1 cellular context compared by ENCODE assay signal in genomic region chr2:226835420-226835795, GRCh38.
A peak's percentile ranks its signal among the peaks of the same experiment; 100 is the strongest.
TF ChIP-seq lines count a peak whose summit lies in the region.

No MANE protein-coding gene starts in this region.

TF ChIP-seq in GM12878, 131 proteins besides CTCF, POLR2A, EP300 and RAD21 (continued from another document):
- TF ChIP-seq REST (IDR thresholded peaks at IDR 0.05; ENCODE audit: low read depth, low read length) (no peak), PAX5 (IDR thresholded peaks at IDR 0.05; ENCODE audit: borderline replicate concordance, low read depth, low read length) (no peak), BACH1 (IDR thresholded peaks at IDR 0.05; ENCODE audit: borderline replicate concordance) (no peak; the same call in 1 of the 2 replicates), EGR1 (IDR thresholded peaks at IDR 0.05; ENCODE audit: borderline replicate concordance in 1 of 2, low read depth in 2 of 2, low read length in 2 of 2) (no peak), EZH2 (IDR thresholded peaks at IDR 0.05; ENCODE audit: borderline replicate concordance, control insufficient read depth, low read depth, low read length) (no peak), ZSCAN29 (IDR thresholded peaks at IDR 0.05) (no peak), ZNF274 (IDR thresholded peaks at IDR 0.05; ENCODE audit: insufficient read depth, insufficient read length) (no peak), IKZF1 (conservative IDR thresholded peaks at IDR 0.05) (no peak), ZZZ3 (IDR thresholded peaks at IDR 0.05; ENCODE audit: control insufficient read depth, insufficient read length, low read depth) (no peak), ZBTB4 (CRISPR knock-in tag; IDR thresholded peaks at IDR 0.05) (no peak), BCLAF1 (IDR thresholded peaks at IDR 0.05) (no peak; the same call in 1 of the 2 replicates), POU2F2 (IDR thresholded peaks at IDR 0.05; ENCODE audit: borderline replicate concordance, low read depth, low read length) (no peak), LARP7 (IDR thresholded peaks at IDR 0.05) (peak; percentile 17), SUZ12 (IDR thresholded peaks at IDR 0.05; ENCODE audit: unreplicated experiment) (no peak), SMAD1 (IDR thresholded peaks at IDR 0.05; ENCODE audit: low read depth, partially characterized antibody) (no peak), ETV6 (conservative IDR thresholded peaks at IDR 0.05 in 1 of 2, IDR thresholded peaks at IDR 0.05 in 1 of 2; ENCODE audit: borderline replicate concordance in 1 of 2, low read depth in 1 of 2) (no peak), MEF2B (IDR thresholded peaks at IDR 0.05; ENCODE audit: partially characterized antibody, poor library complexity, severe bottlenecking) (no peak), SREBF1 (IDR thresholded peaks at IDR 0.05; ENCODE audit: low read length) (no peak), NR2C1 (IDR thresholded peaks at IDR 0.05) (no peak), SMC3 (IDR thresholded peaks at IDR 0.05; ENCODE audit: borderline replicate concordance, low read length) (peak; percentile 18; the same call in 1 of the 2 replicates), SMAD5 (IDR thresholded peaks at IDR 0.05; ENCODE audit: low read depth) (no peak), IRF4 (IDR thresholded peaks at IDR 0.05; ENCODE audit: low read depth, low read length) (no peak), IKZF2 (IDR thresholded peaks at IDR 0.05) (no peak), YBX1 (IDR thresholded peaks at IDR 0.05) (no peak), HDGF (IDR thresholded peaks at IDR 0.05) (0 out of 2 replicates have a peak, but pooled peaks have one; percentile 5), SREBF2 (IDR thresholded peaks at IDR 0.05; ENCODE audit: low read length) (no peak), CHD2 (IDR thresholded peaks at IDR 0.05; ENCODE audit: borderline replicate concordance, low read depth, low read length) (no peak), CHD1 (IDR thresholded peaks at IDR 0.05; ENCODE audit: low read depth, low read length) (0 out of 2 replicates have a peak, but pooled peaks have one; percentile 76), RAD51 (IDR thresholded peaks at IDR 0.05) (no peak), KLF5 (IDR thresholded peaks at IDR 0.05; ENCODE audit: partially characterized antibody) (peak; percentile 27), STAT1 (conservative IDR thresholded peaks at IDR 0.05) (no peak), BMI1 (IDR thresholded peaks at IDR 0.05; ENCODE audit: borderline replicate concordance) (no peak), JUNB (IDR thresholded peaks at IDR 0.05) (no peak), NBN (IDR thresholded peaks at IDR 0.05) (no peak)
- TF ChIP-seq, protein P1, sequence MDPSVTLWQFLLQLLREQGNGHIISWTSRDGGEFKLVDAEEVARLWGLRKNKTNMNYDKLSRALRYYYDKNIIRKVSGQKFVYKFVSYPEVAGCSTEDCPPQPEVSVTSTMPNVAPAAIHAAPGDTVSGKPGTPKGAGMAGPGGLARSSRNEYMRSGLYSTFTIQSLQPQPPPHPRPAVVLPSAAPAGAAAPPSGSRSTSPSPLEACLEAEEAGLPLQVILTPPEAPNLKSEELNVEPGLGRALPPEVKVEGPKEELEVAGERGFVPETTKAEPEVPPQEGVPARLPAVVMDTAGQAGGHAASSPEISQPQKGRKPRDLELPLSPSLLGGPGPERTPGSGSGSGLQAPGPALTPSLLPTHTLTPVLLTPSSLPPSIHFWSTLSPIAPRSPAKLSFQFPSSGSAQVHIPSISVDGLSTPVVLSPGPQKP (IDR thresholded peaks at IDR 0.05; ENCODE audit: low read depth, low read length): peak; percentile 41; the same call in 1 of the 2 replicates
- TF ChIP-seq, protein P2, sequence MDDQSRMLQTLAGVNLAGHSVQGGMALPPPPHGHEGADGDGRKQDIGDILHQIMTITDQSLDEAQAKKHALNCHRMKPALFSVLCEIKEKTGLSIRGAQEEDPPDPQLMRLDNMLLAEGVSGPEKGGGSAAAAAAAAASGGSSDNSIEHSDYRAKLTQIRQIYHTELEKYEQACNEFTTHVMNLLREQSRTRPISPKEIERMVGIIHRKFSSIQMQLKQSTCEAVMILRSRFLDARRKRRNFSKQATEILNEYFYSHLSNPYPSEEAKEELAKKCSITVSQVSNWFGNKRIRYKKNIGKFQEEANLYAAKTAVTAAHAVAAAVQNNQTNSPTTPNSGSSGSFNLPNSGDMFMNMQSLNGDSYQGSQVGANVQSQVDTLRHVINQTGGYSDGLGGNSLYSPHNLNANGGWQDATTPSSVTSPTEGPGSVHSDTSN (IDR thresholded peaks at IDR 0.05; ENCODE audit: insufficient replicate concordance, low read depth, low read length): no peak
- TF ChIP-seq, protein P3, sequence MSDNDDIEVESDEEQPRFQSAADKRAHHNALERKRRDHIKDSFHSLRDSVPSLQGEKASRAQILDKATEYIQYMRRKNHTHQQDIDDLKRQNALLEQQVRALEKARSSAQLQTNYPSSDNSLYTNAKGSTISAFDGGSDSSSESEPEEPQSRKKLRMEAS (IDR thresholded peaks at IDR 0.05; ENCODE audit: low read depth, low read length): no peak
- TF ChIP-seq, protein P4, sequence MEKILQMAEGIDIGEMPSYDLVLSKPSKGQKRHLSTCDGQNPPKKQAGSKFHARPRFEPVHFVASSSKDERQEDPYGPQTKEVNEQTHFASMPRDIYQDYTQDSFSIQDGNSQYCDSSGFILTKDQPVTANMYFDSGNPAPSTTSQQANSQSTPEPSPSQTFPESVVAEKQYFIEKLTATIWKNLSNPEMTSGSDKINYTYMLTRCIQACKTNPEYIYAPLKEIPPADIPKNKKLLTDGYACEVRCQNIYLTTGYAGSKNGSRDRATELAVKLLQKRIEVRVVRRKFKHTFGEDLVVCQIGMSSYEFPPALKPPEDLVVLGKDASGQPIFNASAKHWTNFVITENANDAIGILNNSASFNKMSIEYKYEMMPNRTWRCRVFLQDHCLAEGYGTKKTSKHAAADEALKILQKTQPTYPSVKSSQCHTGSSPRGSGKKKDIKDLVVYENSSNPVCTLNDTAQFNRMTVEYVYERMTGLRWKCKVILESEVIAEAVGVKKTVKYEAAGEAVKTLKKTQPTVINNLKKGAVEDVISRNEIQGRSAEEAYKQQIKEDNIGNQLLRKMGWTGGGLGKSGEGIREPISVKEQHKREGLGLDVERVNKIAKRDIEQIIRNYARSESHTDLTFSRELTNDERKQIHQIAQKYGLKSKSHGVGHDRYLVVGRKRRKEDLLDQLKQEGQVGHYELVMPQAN (conservative IDR thresholded peaks at IDR 0.05): peak; percentile 8; the same call in 1 of the 2 replicates
